Comparison of ENCODE assay signal across 22 cellular contexts in the genomic region with DNA sequence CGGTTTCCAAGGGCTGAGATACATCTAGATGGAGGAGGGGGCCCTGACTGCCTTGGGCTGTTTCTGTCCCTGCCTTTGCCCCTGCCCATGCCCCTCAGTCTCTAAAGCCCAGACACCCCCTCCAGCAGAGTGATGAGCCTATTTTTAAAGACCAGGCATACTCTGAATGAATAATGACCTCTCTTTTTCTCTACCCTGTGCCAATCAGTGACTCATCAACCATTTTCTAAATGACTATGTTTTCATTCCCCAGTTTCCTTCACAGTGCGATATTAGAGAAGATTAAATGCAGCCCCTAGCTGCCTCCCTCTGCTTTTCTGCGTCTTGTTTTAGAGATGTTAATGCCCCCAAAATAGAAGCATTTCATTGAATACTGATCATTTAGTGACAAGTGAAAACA. TPM values are rescaled to one million over a fixed set of nuclear protein-coding genes. Genes with fewer than 3 reads are reported as not detected.
DNase-seq lines count a peak whose midpoint lies in the region; ATAC-seq and TF ChIP-seq lines count a peak whose summit lies in the region.
"Had no signal": no experiment of that assay in that cellular context is flagged by ENCODE, and none has a peak within 500 bp of the region (broad histone marks: within the 10 kb centered on the region; RNA-seq: fewer than 3 reads in every experiment).

No MANE protein-coding gene starts in this region.

- ATAC-seq in RWPE2 (ENCODE audit: low read depth) (0 out of 3 replicates have a peak, but pooled peaks have one; percentile 25), HG03469 (IDR thresholded peaks at IDR 0.05; ENCODE audit: unreplicated experiment) (no peak), GM18511 (IDR thresholded peaks at IDR 0.05; ENCODE audit: unreplicated experiment) (no peak)
- ATAC-seq: T-helper 17 cell, upper lobe of right lung had no signal

- TF ChIP-seq CTCF in RWPE2 (IDR thresholded peaks at IDR 0.05; ENCODE audit: poor library complexity, severe bottlenecking) (no peak), epithelial cell of esophagus (IDR thresholded peaks at IDR 0.05; ENCODE audit: insufficient read depth, low read depth, low read length, missing control alignments) (no peak), osteoblast (IDR thresholded peaks at IDR 0.05; ENCODE audit: extremely low read depth, low read depth, low read length) (no peak), stomach (IDR thresholded peaks at IDR 0.05) (no peak)

- H3K27ac ChIP-seq in RWPE2 (ENCODE audit: poor library complexity, severe bottlenecking) (no peak overlapping the region), osteoblast (ENCODE audit: low read depth, low read length) (no peak overlapping the region), stomach (no peak overlapping the region)
- H3K27ac ChIP-seq: left ventricle myocardium inferior, prostate gland, SJSA1, skin epidermis, upper lobe of right lung, WERI-Rb-1 had no signal

- peak; percentile 33 for DNase-seq in ELR (ENCODE audit: low read depth)
- DNase-seq in RWPE2 (ENCODE audit: low spot score), result no peak
- peak; percentile 31 for DNase-seq in epithelial cell of esophagus (ENCODE audit: low read depth)
- DNase-seq in osteoblast (ENCODE audit: insufficient read length, low spot score, missing footprints), result no peak
- no peak for DNase-seq in hepatic stellate cell (ENCODE audit: low spot score)
- no peak for DNase-seq in stomach
- DNase-seq: activated CD4-positive, alpha-beta memory T cell treated with anti-CD3 and anti-CD28 coated beads for 36 hours; amniotic stem cell; Caco-2; IMR-90; left ventricle myocardium inferior; MG63; NCI-H2171 treated with DMSO at 0.1 percent for 48 hours; nephron progenitor cell; T-helper 17 cell; upper lobe of right lung; WERI-Rb-1 had no signal

- no peak overlapping the region for H2AFZ ChIP-seq in osteoblast (ENCODE audit: low read length)

- WGBS in stomach, 5 donors, result 42 to 73% (median 57%) methylated on average over 3 of the region's 3 CpGs

- no peak for TF ChIP-seq POLR2A in stomach (IDR thresholded peaks at IDR 0.05)

- H3K79me2 ChIP-seq in osteoblast (ENCODE audit: insufficient read depth, low read length), result no peaks in the 10 kb centered on the region

- H3K4me1 ChIP-seq in RWPE2 (ENCODE audit: insufficient read depth, poor library complexity, severe bottlenecking) (no peaks in the 10 kb centered on the region), osteoblast (ENCODE audit: insufficient read depth, low read length) (no peaks in the 10 kb centered on the region), stomach (no peaks in the 10 kb centered on the region)
- H3K4me1 ChIP-seq: Caco-2, left ventricle myocardium inferior, prostate gland, SJSA1, upper lobe of right lung had no signal

- H4K20me1 ChIP-seq in osteoblast (ENCODE audit: insufficient read depth, low read length), result no peaks in the 10 kb centered on the region

- H3K9me3 ChIP-seq in RWPE2 (ENCODE audit: severe bottlenecking) (no peaks in the 10 kb centered on the region), osteoblast (ENCODE audit: low read depth, low read length) (no peaks in the 10 kb centered on the region), stomach (no peaks in the 10 kb centered on the region)
- H3K9me3 ChIP-seq: Caco-2, left ventricle myocardium inferior, MG63, prostate gland, SJSA1, upper lobe of right lung had no signal

- H3K36me3 ChIP-seq in RWPE2 (ENCODE audit: low read depth) (no peaks in the 10 kb centered on the region), osteoblast (ENCODE audit: insufficient read depth, low read length) (no peaks in the 10 kb centered on the region), stomach (no peaks in the 10 kb centered on the region)
- H3K36me3 ChIP-seq: left ventricle myocardium inferior, MG63, prostate gland, SJSA1, upper lobe of right lung, WERI-Rb-1 had no signal

- peak overlapping the region; percentile 51 for H3K4me2 ChIP-seq in osteoblast (ENCODE audit: insufficient read depth, low read length)

- intact Hi-C loops in stomach (cut with DNase I; ENCODE audit: low total_unique reads), result no loop called here

- no peak for TF ChIP-seq EP300 in stomach (IDR thresholded peaks at IDR 0.05)

- H3K27me3 ChIP-seq in RWPE2 (ENCODE audit: insufficient read depth, poor library complexity, severe bottlenecking), result no peaks in the 10 kb centered on the region
- H3K27me3 ChIP-seq in osteoblast (ENCODE audit: insufficient read depth, low read length), result no peaks in the 10 kb centered on the region
- no peaks in the 10 kb centered on the region for H3K27me3 ChIP-seq in stomach
- H3K27me3 ChIP-seq: MG63, SJSA1, upper lobe of right lung had no signal

- H3K4me3 ChIP-seq in RWPE2 (ENCODE audit: severe bottlenecking) (no peak overlapping the region), epithelial cell of esophagus (ENCODE audit: low read length) (no peak overlapping the region), osteoblast (ENCODE audit: insufficient read depth, low read length) (no peak overlapping the region), stomach (no peak overlapping the region)
- H3K4me3 ChIP-seq: left ventricle myocardium inferior, MG63, prostate gland, SJSA1, skin epidermis, upper lobe of right lung had no signal

RNA-seq across cellular contexts. Expression of gene NHS, which starts 15.5 kb away (rescaled TPM):
- total RNA-seq in osteoblast (10.5 and 16.8 TPM in 2 replicates), stomach (1 to 10 TPM; 2.9 to 7.5 (median 6.2) TPM)
- polyA plus RNA-seq in stomach, result 1 to 10 TPM in 2 of 3 donors, under 1 TPM in 1; 1.00 to 1.2 (median 1.1) TPM

Comparison
In these comparisons a context has a peak if more than half of its experiments do, and no peak if none do; other contexts are left out.
1. DNase-seq: peak in ELR (single experiment) and epithelial cell of esophagus (single experiment); none in RWPE2 (single experiment), osteoblast (single experiment), hepatic stellate cell (single experiment) and stomach (single experiment).